ENCODE assay signal across 1 cellular context in genomic region chr1:189662190-189662589, GRCh38.
TF ChIP-seq lines count a peak whose summit lies in the region.

No MANE protein-coding gene starts in this region.

TF ChIP-seq in HCT116, 20 proteins besides CTCF, POLR2A, EP300 and RAD21 (continued from another document):
- TF ChIP-seq CEBPB (IDR thresholded peaks at IDR 0.05; ENCODE audit: low read depth): peak; percentile 75; the same call in 1 of the 2 replicates
- TF ChIP-seq SRF (IDR thresholded peaks at IDR 0.05; ENCODE audit: low read depth): 0 out of 2 replicates have a peak, but pooled peaks have one; percentile 37
- peak; percentile 71 for TF ChIP-seq FOSL1 (IDR thresholded peaks at IDR 0.05; ENCODE audit: low read depth)
- peak; percentile 89 for TF ChIP-seq CBX3 (IDR thresholded peaks at IDR 0.05; ENCODE audit: low read depth)
- TF ChIP-seq TCF7L2 (IDR thresholded peaks at IDR 0.05; ENCODE audit: borderline replicate concordance, extremely low read depth, insufficient read depth, insufficient read length): no peak
- TF ChIP-seq ATF3 (IDR thresholded peaks at IDR 0.05): peak; percentile 21; the same call in 1 of the 2 replicates
- no peak for TF ChIP-seq SIN3A (IDR thresholded peaks at IDR 0.05; ENCODE audit: low read depth)
- peak; percentile 67 for TF ChIP-seq SP1 (IDR thresholded peaks at IDR 0.05; ENCODE audit: low read depth)
- no peak for TF ChIP-seq EGR1 (IDR thresholded peaks at IDR 0.05; ENCODE audit: low read depth)
